Comparison of ENCODE assay signal across 15 cellular contexts in the genomic region with DNA sequence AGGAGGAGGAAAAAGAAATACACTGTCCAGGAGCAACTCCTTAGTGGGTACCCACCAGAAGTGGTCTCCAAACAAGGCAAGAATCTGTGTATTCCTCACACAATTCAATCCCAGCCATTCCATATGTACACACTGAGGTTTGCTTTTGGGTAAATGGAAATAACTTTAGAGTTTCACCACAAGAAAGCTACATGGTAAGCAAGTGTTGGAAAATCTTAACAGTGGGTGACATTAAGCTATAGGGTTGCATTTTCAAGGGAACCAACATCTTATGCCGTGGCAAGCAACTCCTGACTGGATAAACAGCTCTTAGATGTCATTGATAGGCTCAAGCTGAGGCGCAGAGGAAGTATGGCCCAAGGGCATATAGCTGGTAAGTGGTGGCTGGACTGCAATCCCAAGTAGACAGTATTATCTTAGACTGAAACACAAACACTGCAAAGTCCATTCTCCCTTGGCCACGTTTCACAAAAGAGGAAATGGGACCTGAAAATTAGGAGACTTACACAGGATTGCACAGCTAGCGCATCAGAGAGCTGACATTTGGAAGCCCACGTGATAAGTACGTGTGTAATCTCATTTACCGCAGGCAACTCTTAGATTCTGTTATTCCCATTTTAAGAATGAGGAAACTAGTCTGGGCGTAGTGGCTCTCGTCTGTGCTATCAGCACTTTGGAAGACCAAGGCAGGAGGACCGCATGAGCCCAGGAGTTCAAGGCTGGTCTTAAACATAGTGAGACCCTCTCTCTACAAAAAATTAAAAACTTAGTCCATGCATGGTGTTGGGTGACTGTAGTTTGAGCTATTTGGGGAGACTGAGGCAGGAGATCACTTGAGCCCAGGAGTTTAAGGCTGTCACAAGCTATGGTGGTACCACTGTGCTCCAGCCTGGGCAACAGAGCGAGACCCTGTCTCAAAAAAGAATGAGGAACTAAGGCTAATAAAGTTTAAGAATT. TPM values are rescaled to one million over a fixed set of nuclear protein-coding genes. Genes with fewer than 3 reads are reported as not detected.
DNase-seq lines count a peak whose midpoint lies in the region; ATAC-seq and TF ChIP-seq lines count a peak whose summit lies in the region.
"Had no signal": no experiment of that assay in that cellular context is flagged by ENCODE, and none has a peak within 500 bp of the region (broad histone marks: within the 10 kb centered on the region; RNA-seq: fewer than 3 reads in every experiment).

No MANE protein-coding gene starts in this region.

- intact Hi-C loops in left ventricle myocardium inferior (cut with micrococcal nuclease) = no loop called here
- intact Hi-C loops in Right ventricle myocardium superior (cut with DNase I) = no loop called here
- intact Hi-C loops in upper lobe of right lung (cut with DNase I) = loop anchor here (10.0 kb wide), 1 partner anchor 67 kb away; a partner anchor contains a TSS

- ATAC-seq in Right ventricle myocardium superior (ENCODE audit: poor library complexity) (no peak), RWPE2 (ENCODE audit: low read depth) (no peak), upper lobe of right lung (peak; percentile 2), HG03565 (IDR thresholded peaks at IDR 0.05; ENCODE audit: unreplicated experiment) (no peak)
- ATAC-seq: Panc1 had no signal

- H3K4me3 ChIP-seq in left ventricle myocardium inferior = no peak overlapping the region
- H3K4me3 ChIP-seq in RWPE2 (ENCODE audit: severe bottlenecking) = no peak overlapping the region
- no peak overlapping the region for H3K4me3 ChIP-seq in upper lobe of right lung

- H3K4me1 ChIP-seq in left ventricle myocardium inferior (peaks cover 51% of the 10 kb centered on the region), RWPE2 (ENCODE audit: insufficient read depth, poor library complexity, severe bottlenecking) (peaks cover 16% of the 10 kb centered on the region), upper lobe of right lung (peaks cover 11% of the 10 kb centered on the region)

- no peak for DNase-seq in left ventricle myocardium inferior
- DNase-seq in Right ventricle myocardium superior = no peak
- no peak for DNase-seq in RWPE2 (ENCODE audit: low spot score)
- peak; percentile 43 for DNase-seq in germinal center (ENCODE audit: low spot score)
- DNase-seq in upper lobe of right lung = no peak
- no peak for DNase-seq in amniotic stem cell (lab: John Stamatoyannopoulos, UW)
- no peak for DNase-seq in T-helper 1 cell
- DNase-seq: ACHN; activated naive CD8-positive, alpha-beta T cell treated with anti-CD3 and anti-CD28 coated beads, Interleukin-2, amount 10 ng/mL, durations not matched to agents 7 days and 5 days; DND-41; Kasumi-1; NCI-H2171 had no signal

- peak overlapping the region; percentile 84 for H3K27ac ChIP-seq in left ventricle myocardium inferior (replicated peaks)
- peak overlapping the region; percentile 88 for H3K27ac ChIP-seq in RWPE2 (ENCODE audit: poor library complexity, severe bottlenecking)
- H3K27ac ChIP-seq in upper lobe of right lung = no peak overlapping the region
- H3K27ac ChIP-seq: VCaP had no signal

- no peak for TF ChIP-seq CTCF in left ventricle myocardium inferior (IDR thresholded peaks at IDR 0.05; ENCODE audit: borderline replicate concordance)
- TF ChIP-seq CTCF in RWPE2 (IDR thresholded peaks at IDR 0.05; ENCODE audit: poor library complexity, severe bottlenecking) = no peak
- no peak for TF ChIP-seq CTCF in upper lobe of right lung (IDR thresholded peaks at IDR 0.05)

- H3K27me3 ChIP-seq in left ventricle myocardium inferior (ENCODE audit: low read depth) (no peaks in the 10 kb centered on the region), RWPE2 (ENCODE audit: insufficient read depth, poor library complexity, severe bottlenecking) (no peaks in the 10 kb centered on the region), upper lobe of right lung (no peaks in the 10 kb centered on the region)

- H3K9me3 ChIP-seq in left ventricle myocardium inferior (replicated peaks) (no peaks in the 10 kb centered on the region), RWPE2 (ENCODE audit: severe bottlenecking) (peaks cover 3% of the 10 kb centered on the region), upper lobe of right lung (no peaks in the 10 kb centered on the region)

- H3K36me3 ChIP-seq in left ventricle myocardium inferior (no peaks in the 10 kb centered on the region), RWPE2 (ENCODE audit: low read depth) (no peaks in the 10 kb centered on the region), upper lobe of right lung (no peaks in the 10 kb centered on the region)

RNA-seq across cellular contexts. Expression of a gene that starts 4.0 kb away (rescaled TPM):
- 34.9 TPM for total RNA-seq in left ventricle myocardium inferior
- 29.1 TPM for total RNA-seq in Right ventricle myocardium superior
- 40.5 TPM for total RNA-seq in upper lobe of right lung

RNA-seq across cellular contexts. Expression of a gene that starts 31.5 kb away (rescaled TPM):
- total RNA-seq in left ventricle myocardium inferior (64.5 TPM), Right ventricle myocardium superior (54.5 TPM), upper lobe of right lung (170 TPM)
